1 cellular context compared by ENCODE assay signal in the genomic region with DNA sequence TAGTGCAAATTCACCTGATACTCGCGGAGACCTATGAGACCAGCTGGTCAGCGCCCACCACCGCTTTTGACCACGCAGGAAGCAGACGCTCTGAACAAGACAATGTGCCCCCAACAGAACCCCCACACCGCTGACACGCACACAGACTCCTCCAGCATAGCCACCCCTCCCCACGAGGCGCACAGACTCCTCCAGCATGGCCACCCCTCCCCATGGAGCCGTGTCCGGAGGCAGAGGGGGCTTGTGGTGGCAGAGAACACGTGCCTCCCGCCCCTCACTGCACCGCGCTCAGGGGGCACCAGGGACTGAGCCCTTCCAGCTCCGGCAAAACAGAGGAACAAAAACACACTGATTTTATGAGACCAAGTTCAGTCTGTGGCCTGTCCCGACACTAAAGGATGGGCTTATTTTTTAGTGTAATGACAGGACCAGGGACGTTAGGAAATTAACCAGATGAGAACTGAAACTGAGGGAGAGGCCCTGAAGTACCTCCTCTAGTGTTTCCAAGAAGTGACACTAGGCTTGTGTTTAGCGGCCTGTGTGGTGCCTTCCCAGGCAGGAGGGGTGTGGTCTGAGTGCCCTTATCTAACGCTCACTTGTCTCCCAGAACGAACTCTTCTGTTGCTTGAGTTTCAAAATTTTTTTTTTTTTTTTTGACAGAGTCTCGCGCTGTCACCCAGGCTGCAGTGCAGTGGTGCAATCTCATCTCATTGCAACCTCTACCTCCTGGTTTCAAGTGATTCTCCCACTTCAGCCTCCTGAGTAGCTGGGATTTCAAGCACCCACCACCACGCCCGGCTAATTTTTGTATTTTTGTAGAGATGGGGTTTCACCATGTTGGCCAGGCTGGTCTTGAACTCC.
TF ChIP-seq lines count a peak whose summit lies in the region.

No MANE protein-coding gene starts in this region.

TF ChIP-seq in WTC11, 78 proteins besides CTCF, POLR2A, EP300 and RAD21 (continued from another document):
- TF ChIP-seq AR (CRISPR knock-in tag; IDR thresholded peaks at IDR 0.05): no peak
- no peak for TF ChIP-seq SMAD3 (CRISPR knock-in tag; IDR thresholded peaks at IDR 0.05; ENCODE audit: borderline replicate concordance)
- TF ChIP-seq IRF2 (CRISPR knock-in tag; IDR thresholded peaks at IDR 0.05; ENCODE audit: borderline replicate concordance, low read depth): no peak
